In genomic region chrX:85052207-85052606, GRCh38 we compare ENCODE assay signal across 13 cellular contexts. TPM values are rescaled to one million over a fixed set of nuclear protein-coding genes. Genes with fewer than 3 reads are reported as not detected.
DNase-seq lines count a peak whose midpoint lies in the region; TF ChIP-seq lines count a peak whose summit lies in the region.
"Had no signal": no experiment of that assay in that cellular context is flagged by ENCODE, and none has a peak within 500 bp of the region (broad histone marks: within the 10 kb centered on the region; RNA-seq: fewer than 3 reads in every experiment).

No MANE protein-coding gene starts in this region.

- H3K9me3 ChIP-seq in PC-9 (ENCODE audit: insufficient read depth, low read depth) (no peaks in the 10 kb centered on the region), trophoblast cell (ENCODE audit: insufficient read depth, low read depth, low read length) (no peaks in the 10 kb centered on the region)
- H3K9me3 ChIP-seq: prostate gland, uterus had no signal

- CTCF ChIA-PET in PC-9 (lab: Charles Lee), result no interaction called here

- no peak overlapping the region for H2BK120ac ChIP-seq in trophoblast cell (ENCODE audit: insufficient read depth, low read length, poor library complexity)

- TF ChIP-seq CTCF in PC-9 (conservative IDR thresholded peaks at IDR 0.05) (no peak), epithelial cell of esophagus (IDR thresholded peaks at IDR 0.05; ENCODE audit: insufficient read depth, low read depth, low read length, missing control alignments) (no peak)

- H2AFZ ChIP-seq in PC-9, result no peak overlapping the region
- H2AFZ ChIP-seq in trophoblast cell (ENCODE audit: insufficient read depth, low read length, poor library complexity), result no peak overlapping the region

- H3K27ac ChIP-seq in PC-9 (peak overlapping the region; percentile 43), trophoblast cell (ENCODE audit: low read depth, low read length) (no peak overlapping the region)
- H3K27ac ChIP-seq: prostate gland had no signal

- no peak overlapping the region for H3K23ac ChIP-seq in trophoblast cell (ENCODE audit: low read length)

- H4K20me1 ChIP-seq in PC-9 (ENCODE audit: insufficient read depth), result no peaks in the 10 kb centered on the region

- H3K36me3 ChIP-seq in PC-9 (ENCODE audit: low read depth), result no peaks in the 10 kb centered on the region
- H3K36me3 ChIP-seq in trophoblast cell (ENCODE audit: control insufficient read depth in 1 of 2, insufficient read depth in 2 of 2, low read length in 2 of 2), result no peaks in the 10 kb centered on the region
- H3K36me3 ChIP-seq: prostate gland, uterus had no signal

- no peak overlapping the region for H2AK5ac ChIP-seq in trophoblast cell (ENCODE audit: low read length)

- no peak overlapping the region for H2BK12ac ChIP-seq in trophoblast cell (ENCODE audit: low read length)

- H3K4me3 ChIP-seq in PC-9 (no peak overlapping the region), epithelial cell of esophagus (ENCODE audit: low read length) (no peak overlapping the region), trophoblast cell (ENCODE audit: low read depth, low read length) (no peak overlapping the region)
- H3K4me3 ChIP-seq: dorsolateral prefrontal cortex, prostate gland, uterus had no signal

- no peak overlapping the region for H4K91ac ChIP-seq in trophoblast cell (ENCODE audit: low read depth, low read length)

- WGBS in trophoblast cell (ENCODE audit: extremely low coverage, insufficient coverage, insufficient read length), result no CpG with 5 or more reads among the region's 3 CpGs

- H3K4me1 ChIP-seq in PC-9 (replicated peaks; ENCODE audit: insufficient read depth), result peaks cover 9% of the 10 kb centered on the region
- no peaks in the 10 kb centered on the region for H3K4me1 ChIP-seq in trophoblast cell (ENCODE audit: control insufficient read depth in 1 of 2, insufficient read depth in 2 of 2, low read length in 2 of 2)
- H3K4me1 ChIP-seq: prostate gland, uterus had no signal

- DNase-seq in GM04504 (ENCODE audit: low read depth), result peak; percentile 4
- no peak for DNase-seq in PC-9
- peak; percentile 4 for DNase-seq in epithelial cell of esophagus (ENCODE audit: low read depth)
- DNase-seq in trophoblast cell, result peak; percentile 0 to 59
- no peak for DNase-seq in activated effector memory CD4-positive, alpha-beta T cell treated with Interleukin-2 at 50 U/mL for 16 hours
- DNase-seq in NCI-H774 (lab: John Stamatoyannopoulos, UW), result no peak
- DNase-seq in activated CD8-positive, alpha-beta memory T cell treated with anti-CD3 and anti-CD28 coated beads, Interleukin-2, amount 50 U/mL, for 48 hours, result no peak
- DNase-seq in stimulated activated CD4-positive, alpha-beta T cell treated with anti-CD3 and anti-CD28 coated beads, Interleukin-2, amount 100 ng/mL, for 48 hours, result no peak
- DNase-seq: dorsolateral prefrontal cortex; NCI-H2107; stimulated activated CD4-positive, alpha-beta T cell treated with anti-CD3 and anti-CD28 coated beads, Interleukin-4, amount 100 ng/mL, for 1 hour; uterus had no signal

- H3K18ac ChIP-seq in trophoblast cell (ENCODE audit: low read length), result no peak overlapping the region

- no peak overlapping the region for H4K12ac ChIP-seq in trophoblast cell (ENCODE audit: low read depth, low read length)

- no peak overlapping the region for H2BK5ac ChIP-seq in trophoblast cell (ENCODE audit: low read depth, low read length, poor library complexity)

- POLR2A ChIA-PET in PC-9 (lab: Charles Lee; ENCODE audit: unreplicated experiment), result no interaction called here

- no peak overlapping the region for H3K14ac ChIP-seq in trophoblast cell (ENCODE audit: low read length)

- no peak overlapping the region for H3K4ac ChIP-seq in trophoblast cell (ENCODE audit: low read depth, low read length)

- no peaks in the 10 kb centered on the region for H3K27me3 ChIP-seq in PC-9 (ENCODE audit: insufficient read depth, low read depth)
- H3K27me3 ChIP-seq in trophoblast cell (ENCODE audit: insufficient read depth, low read length), result no peaks in the 10 kb centered on the region
- H3K27me3 ChIP-seq: uterus had no signal

- no peaks in the 10 kb centered on the region for H3K79me1 ChIP-seq in trophoblast cell (ENCODE audit: low read length)

- no peaks in the 10 kb centered on the region for H3F3A ChIP-seq in PC-9 (ENCODE audit: insufficient read depth, low read depth)

- no TSS peak for BruUV-seq in PC-9 (replicated peaks; lab: Mats Ljungman, UMichigan)

- no peaks in the 10 kb centered on the region for H3K9me2 ChIP-seq in PC-9 (ENCODE audit: insufficient read depth)

- intact Hi-C loops in PC-9 (cut with micrococcal nuclease; ENCODE audit: unreplicated experiment), result loop anchor here (5.0 kb wide), 1 partner anchor 325 kb away; no protein-coding TSS in a partner anchor

- H3K79me2 ChIP-seq in PC-9 (ENCODE audit: low read depth) (no peaks in the 10 kb centered on the region), trophoblast cell (ENCODE audit: control insufficient read depth, insufficient read depth, low read length, poor library complexity) (no peaks in the 10 kb centered on the region)

- H3K9ac ChIP-seq in trophoblast cell (ENCODE audit: low read length), result no peak overlapping the region

- H3K4me2 ChIP-seq in PC-9 (no peak overlapping the region), trophoblast cell (ENCODE audit: low read length) (no peak overlapping the region)

- H4K8ac ChIP-seq in trophoblast cell (ENCODE audit: low read depth, low read length), result no peak overlapping the region

RNA-seq across cellular contexts. Expression of gene APOOL, which starts 48.5 kb away (rescaled TPM):
- total RNA-seq in PC-9 (2021), result 14.8 and 21.7 TPM in 2 replicates
- 11.3 and 12.0 TPM in 2 replicates for polyA plus RNA-seq in trophoblast cell (2013)

Comparison
In these comparisons a context has a peak if more than half of its experiments do, and no peak if none do; other contexts are left out.
1. DNase-seq: peak in GM04504 (single experiment), epithelial cell of esophagus (single experiment) and trophoblast cell (2 of 2); none in PC-9 (0 of 2), activated effector memory CD4-positive, alpha-beta T cell treated with Interleukin-2 at 50 U/mL for 16 hours (single experiment), NCI-H774 (single experiment), activated CD8-positive, alpha-beta memory T cell treated with anti-CD3 and anti-CD28 coated beads, Interleukin-2, amount 50 U/mL, for 48 hours (single experiment) and stimulated activated CD4-positive, alpha-beta T cell treated with anti-CD3 and anti-CD28 coated beads, Interleukin-2, amount 100 ng/mL, for 48 hours (0 of 2).